ENCODE assay signal across 1 cellular context in genomic region chr3:71563827-71564226, GRCh38.
A peak's percentile ranks its signal among the peaks of the same experiment; 100 is the strongest.
TF ChIP-seq lines count a peak whose summit lies in the region.

No MANE protein-coding gene starts in this region.

TF ChIP-seq in GM12878, 131 proteins besides CTCF, POLR2A, EP300 and RAD21 (continued from another document and continues in another):
- TF ChIP-seq, protein P1, sequence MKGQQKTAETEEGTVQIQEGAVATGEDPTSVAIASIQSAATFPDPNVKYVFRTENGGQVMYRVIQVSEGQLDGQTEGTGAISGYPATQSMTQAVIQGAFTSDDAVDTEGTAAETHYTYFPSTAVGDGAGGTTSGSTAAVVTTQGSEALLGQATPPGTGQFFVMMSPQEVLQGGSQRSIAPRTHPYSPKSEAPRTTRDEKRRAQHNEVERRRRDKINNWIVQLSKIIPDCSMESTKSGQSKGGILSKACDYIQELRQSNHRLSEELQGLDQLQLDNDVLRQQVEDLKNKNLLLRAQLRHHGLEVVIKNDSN (IDR thresholded peaks at IDR 0.05; ENCODE audit: borderline replicate concordance, extremely low read length, insufficient read depth, low read depth, low read length), result no peak
- TF ChIP-seq CHD2 (IDR thresholded peaks at IDR 0.05; ENCODE audit: borderline replicate concordance, low read depth, low read length) (no peak), SIN3A (IDR thresholded peaks at IDR 0.05; ENCODE audit: low read depth, low read length) (no peak), PRDM15 (CRISPR knock-in tag; IDR thresholded peaks at IDR 0.05) (no peak), HDAC2 (IDR thresholded peaks at IDR 0.05) (no peak), IKZF2 (IDR thresholded peaks at IDR 0.05) (no peak), NFIC (IDR thresholded peaks at IDR 0.05; ENCODE audit: low read depth, low read length) (peak; percentile 30; the same call in 1 of the 2 replicates), CHD1 (IDR thresholded peaks at IDR 0.05; ENCODE audit: low read depth, low read length) (no peak), MLLT1 (IDR thresholded peaks at IDR 0.05) (no peak), MEF2A (IDR thresholded peaks at IDR 0.05; ENCODE audit: insufficient read depth, low read depth, low read length) (0 out of 2 replicates have a peak, but pooled peaks have one; percentile 14), NRF1 (conservative IDR thresholded peaks at IDR 0.05; ENCODE audit: low read depth, low read length) (no peak), ZNF24 (IDR thresholded peaks at IDR 0.05) (no peak), SMARCA5 (IDR thresholded peaks at IDR 0.05) (no peak), TARDBP (IDR thresholded peaks at IDR 0.05; ENCODE audit: borderline replicate concordance) (no peak), E4F1 (IDR thresholded peaks at IDR 0.05; ENCODE audit: borderline replicate concordance, partially characterized antibody) (no peak), ZSCAN29 (IDR thresholded peaks at IDR 0.05) (peak; percentile 86), NR2C2 (IDR thresholded peaks at IDR 0.05; ENCODE audit: borderline replicate concordance, control insufficient read depth, insufficient read length, low read depth) (no peak), EED (IDR thresholded peaks at IDR 0.05; ENCODE audit: low read depth) (no peak), MYB (IDR thresholded peaks at IDR 0.05; ENCODE audit: borderline replicate concordance, low read depth, low read length) (no peak), POU2F2 (IDR thresholded peaks at IDR 0.05; ENCODE audit: borderline replicate concordance, low read depth, low read length) (peak; percentile 37; the same call in 1 of the 3 replicates), EZH2 (IDR thresholded peaks at IDR 0.05; ENCODE audit: borderline replicate concordance, control insufficient read depth, low read depth, low read length) (no peak), CBX5 (IDR thresholded peaks at IDR 0.05; ENCODE audit: low read depth) (no peak), RB1 (IDR thresholded peaks at IDR 0.05; ENCODE audit: borderline replicate concordance) (no peak), SPI1 (IDR thresholded peaks at IDR 0.05; ENCODE audit: borderline replicate concordance, insufficient read depth, low read depth, low read length) (peak; percentile 94), BCLAF1 (IDR thresholded peaks at IDR 0.05) (no peak), FOS (IDR thresholded peaks at IDR 0.05; ENCODE audit: borderline replicate concordance, extremely low read depth, insufficient read length) (no peak), NFXL1 (IDR thresholded peaks at IDR 0.05; ENCODE audit: borderline replicate concordance) (no peak), ZNF622 (IDR thresholded peaks at IDR 0.05) (no peak), CREB1 (IDR thresholded peaks at IDR 0.05; ENCODE audit: low read depth) (no peak), DPF2 (IDR thresholded peaks at IDR 0.05) (peak; percentile 51; the same call in 1 of the 2 replicates), MTA2 (IDR thresholded peaks at IDR 0.05; ENCODE audit: low read depth) (peak; percentile 48; the same call in 1 of the 2 replicates)
- TF ChIP-seq, protein P2, sequence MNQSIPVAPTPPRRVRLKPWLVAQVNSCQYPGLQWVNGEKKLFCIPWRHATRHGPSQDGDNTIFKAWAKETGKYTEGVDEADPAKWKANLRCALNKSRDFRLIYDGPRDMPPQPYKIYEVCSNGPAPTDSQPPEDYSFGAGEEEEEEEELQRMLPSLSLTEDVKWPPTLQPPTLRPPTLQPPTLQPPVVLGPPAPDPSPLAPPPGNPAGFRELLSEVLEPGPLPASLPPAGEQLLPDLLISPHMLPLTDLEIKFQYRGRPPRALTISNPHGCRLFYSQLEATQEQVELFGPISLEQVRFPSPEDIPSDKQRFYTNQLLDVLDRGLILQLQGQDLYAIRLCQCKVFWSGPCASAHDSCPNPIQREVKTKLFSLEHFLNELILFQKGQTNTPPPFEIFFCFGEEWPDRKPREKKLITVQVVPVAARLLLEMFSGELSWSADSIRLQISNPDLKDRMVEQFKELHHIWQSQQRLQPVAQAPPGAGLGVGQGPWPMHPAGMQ (IDR thresholded peaks at IDR 0.05; ENCODE audit: borderline replicate concordance), result no peak
- TF ChIP-seq, protein P3, sequence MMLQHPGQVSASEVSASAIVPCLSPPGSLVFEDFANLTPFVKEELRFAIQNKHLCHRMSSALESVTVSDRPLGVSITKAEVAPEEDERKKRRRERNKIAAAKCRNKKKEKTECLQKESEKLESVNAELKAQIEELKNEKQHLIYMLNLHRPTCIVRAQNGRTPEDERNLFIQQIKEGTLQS (IDR thresholded peaks at IDR 0.05; ENCODE audit: borderline replicate concordance, extremely low read depth, low read depth, low read length), result no peak
- TF ChIP-seq, protein P4, sequence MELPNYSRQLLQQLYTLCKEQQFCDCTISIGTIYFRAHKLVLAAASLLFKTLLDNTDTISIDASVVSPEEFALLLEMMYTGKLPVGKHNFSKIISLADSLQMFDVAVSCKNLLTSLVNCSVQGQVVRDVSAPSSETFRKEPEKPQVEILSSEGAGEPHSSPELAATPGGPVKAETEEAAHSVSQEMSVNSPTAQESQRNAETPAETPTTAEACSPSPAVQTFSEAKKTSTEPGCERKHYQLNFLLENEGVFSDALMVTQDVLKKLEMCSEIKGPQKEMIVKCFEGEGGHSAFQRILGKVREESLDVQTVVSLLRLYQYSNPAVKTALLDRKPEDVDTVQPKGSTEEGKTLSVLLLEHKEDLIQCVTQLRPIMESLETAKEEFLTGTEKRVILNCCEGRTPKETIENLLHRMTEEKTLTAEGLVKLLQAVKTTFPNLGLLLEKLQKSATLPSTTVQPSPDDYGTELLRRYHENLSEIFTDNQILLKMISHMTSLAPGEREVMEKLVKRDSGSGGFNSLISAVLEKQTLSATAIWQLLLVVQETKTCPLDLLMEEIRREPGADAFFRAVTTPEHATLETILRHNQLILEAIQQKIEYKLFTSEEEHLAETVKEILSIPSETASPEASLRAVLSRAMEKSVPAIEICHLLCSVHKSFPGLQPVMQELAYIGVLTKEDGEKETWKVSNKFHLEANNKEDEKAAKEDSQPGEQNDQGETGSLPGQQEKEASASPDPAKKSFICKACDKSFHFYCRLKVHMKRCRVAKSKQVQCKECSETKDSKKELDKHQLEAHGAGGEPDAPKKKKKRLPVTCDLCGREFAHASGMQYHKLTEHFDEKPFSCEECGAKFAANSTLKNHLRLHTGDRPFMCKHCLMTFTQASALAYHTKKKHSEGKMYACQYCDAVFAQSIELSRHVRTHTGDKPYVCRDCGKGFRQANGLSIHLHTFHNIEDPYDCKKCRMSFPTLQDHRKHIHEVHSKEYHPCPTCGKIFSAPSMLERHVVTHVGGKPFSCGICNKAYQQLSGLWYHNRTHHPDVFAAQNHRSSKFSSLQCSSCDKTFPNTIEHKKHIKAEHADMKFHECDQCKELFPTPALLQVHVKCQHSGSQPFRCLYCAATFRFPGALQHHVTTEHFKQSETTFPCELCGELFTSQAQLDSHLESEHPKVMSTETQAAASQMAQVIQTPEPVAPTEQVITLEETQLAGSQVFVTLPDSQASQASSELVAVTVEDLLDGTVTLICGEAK (IDR thresholded peaks at IDR 0.05; ENCODE audit: borderline replicate concordance), result no peak
- TF ChIP-seq, protein P5, sequence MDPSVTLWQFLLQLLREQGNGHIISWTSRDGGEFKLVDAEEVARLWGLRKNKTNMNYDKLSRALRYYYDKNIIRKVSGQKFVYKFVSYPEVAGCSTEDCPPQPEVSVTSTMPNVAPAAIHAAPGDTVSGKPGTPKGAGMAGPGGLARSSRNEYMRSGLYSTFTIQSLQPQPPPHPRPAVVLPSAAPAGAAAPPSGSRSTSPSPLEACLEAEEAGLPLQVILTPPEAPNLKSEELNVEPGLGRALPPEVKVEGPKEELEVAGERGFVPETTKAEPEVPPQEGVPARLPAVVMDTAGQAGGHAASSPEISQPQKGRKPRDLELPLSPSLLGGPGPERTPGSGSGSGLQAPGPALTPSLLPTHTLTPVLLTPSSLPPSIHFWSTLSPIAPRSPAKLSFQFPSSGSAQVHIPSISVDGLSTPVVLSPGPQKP (IDR thresholded peaks at IDR 0.05; ENCODE audit: low read depth, low read length), result no peak
- TF ChIP-seq, protein P6, sequence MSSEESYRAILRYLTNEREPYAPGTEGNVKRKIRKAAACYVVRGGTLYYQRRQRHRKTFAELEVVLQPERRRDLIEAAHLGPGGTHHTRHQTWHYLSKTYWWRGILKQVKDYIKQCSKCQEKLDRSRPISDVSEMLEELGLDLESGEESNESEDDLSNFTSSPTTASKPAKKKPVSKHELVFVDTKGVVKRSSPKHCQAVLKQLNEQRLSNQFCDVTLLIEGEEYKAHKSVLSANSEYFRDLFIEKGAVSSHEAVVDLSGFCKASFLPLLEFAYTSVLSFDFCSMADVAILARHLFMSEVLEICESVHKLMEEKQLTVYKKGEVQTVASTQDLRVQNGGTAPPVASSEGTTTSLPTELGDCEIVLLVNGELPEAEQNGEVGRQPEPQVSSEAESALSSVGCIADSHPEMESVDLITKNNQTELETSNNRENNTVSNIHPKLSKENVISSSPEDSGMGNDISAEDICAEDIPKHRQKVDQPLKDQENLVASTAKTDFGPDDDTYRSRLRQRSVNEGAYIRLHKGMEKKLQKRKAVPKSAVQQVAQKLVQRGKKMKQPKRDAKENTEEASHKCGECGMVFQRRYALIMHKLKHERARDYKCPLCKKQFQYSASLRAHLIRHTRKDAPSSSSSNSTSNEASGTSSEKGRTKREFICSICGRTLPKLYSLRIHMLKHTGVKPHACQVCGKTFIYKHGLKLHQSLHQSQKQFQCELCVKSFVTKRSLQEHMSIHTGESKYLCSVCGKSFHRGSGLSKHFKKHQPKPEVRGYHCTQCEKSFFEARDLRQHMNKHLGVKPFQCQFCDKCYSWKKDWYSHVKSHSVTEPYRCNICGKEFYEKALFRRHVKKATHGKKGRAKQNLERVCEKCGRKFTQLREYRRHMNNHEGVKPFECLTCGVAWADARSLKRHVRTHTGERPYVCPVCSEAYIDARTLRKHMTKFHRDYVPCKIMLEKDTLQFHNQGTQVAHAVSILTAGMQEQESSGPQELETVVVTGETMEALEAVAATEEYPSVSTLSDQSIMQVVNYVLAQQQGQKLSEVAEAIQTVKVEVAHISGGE (CRISPR knock-in tag; IDR thresholded peaks at IDR 0.05), result no peak
